In the genomic region with DNA sequence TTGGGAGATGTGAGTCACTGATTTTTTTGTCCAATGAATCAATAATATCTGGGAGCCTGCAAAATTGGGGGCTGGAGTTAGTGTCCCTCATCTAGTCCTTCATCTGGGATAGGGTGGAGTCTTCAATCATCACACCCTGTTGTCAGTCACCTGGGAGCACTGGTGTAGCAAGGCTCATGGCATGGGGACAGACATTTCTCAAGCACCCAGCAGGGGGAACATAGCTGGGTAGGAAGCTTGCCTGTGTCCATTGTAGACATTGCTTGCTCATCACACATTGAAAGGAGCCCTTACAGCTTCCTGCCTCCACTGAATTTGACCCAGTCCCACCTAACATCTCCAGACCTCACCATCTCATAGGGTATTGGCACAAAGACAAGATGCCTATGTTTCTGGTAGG, we compare ENCODE assay signal across 27 cellular contexts.
A peak's percentile ranks its signal among the peaks of the same experiment; 100 is the strongest.
DNase-seq lines count a peak whose midpoint lies in the region; ATAC-seq, FAIRE-seq and TF ChIP-seq lines count a peak whose summit lies in the region.
"Had no signal": no experiment of that assay in that cellular context is flagged by ENCODE, and none has a peak within 500 bp of the region (broad histone marks: within the 10 kb centered on the region; RNA-seq: fewer than 3 reads in every experiment).

No MANE protein-coding gene starts in this region.

- no peak overlapping the region for H2AFZ ChIP-seq in HepG2 (ENCODE audit: low read length)
- H2AFZ ChIP-seq: GM23338 had no signal

- POLR2A ChIA-PET in activated B cell treated with CpG ODN at 0.5 μM for 24 hours (lab: Charles Lee) (no interaction called here), HepG2 (lab: Yijun Ruan, JAX) (no interaction called here), MCF 10A (lab: Yijun Ruan, JAX) (interaction anchor here (0.5 kb wide), 1 partner anchor 360 kb away, joined by 3 read pairs; no protein-coding TSS in a partner anchor)

- H3K36me3 ChIP-seq in HepG2 (replicated peaks in 1 of 2; ENCODE audit: control insufficient read depth in 1 of 2, insufficient read depth in 2 of 2, low read length in 2 of 2): no peaks in the 10 kb centered on the region
- H3K36me3 ChIP-seq: BE2C had no signal

- in situ Hi-C loops in HepG2 (cut with HindIII; ENCODE audit: extremely low pct_ligation_motif_present, low pct_unique_long_range_greater_than_20kb): no loop called here

- H3K4me3 Mint-ChIP-seq in activated T-cell treated with anti-CD3 and anti-CD28 coated beads, Interleukin-2, amount 50 U/mL, for 24 hours: no peak overlapping the region
- H3K4me3 Mint-ChIP-seq in activated T-cell treated with anti-CD3 and anti-CD28 coated beads, Interleukin-2, amount 50 U/mL, for 4 hours: no peak overlapping the region
- H3K4me3 Mint-ChIP-seq in activated B cell treated with CpG ODN at 0.5 μM for 24 hours (no peak overlapping the region), MCF 10A (ENCODE audit: unreplicated experiment) (no peak overlapping the region)
- H3K4me3 Mint-ChIP-seq: CD14-positive monocyte, GM23338, H9 had no signal

- H3K4me1 ChIP-seq in HepG2 (ENCODE audit: insufficient read depth, low read length): no peaks in the 10 kb centered on the region
- H3K4me1 ChIP-seq: BE2C had no signal

- H3K9me3 Mint-ChIP-seq in activated T-cell treated with anti-CD3 and anti-CD28 coated beads, Interleukin-2, amount 50 U/mL, for 24 hours: no peaks in the 10 kb centered on the region
- no peaks in the 10 kb centered on the region for H3K9me3 Mint-ChIP-seq in activated T-cell treated with anti-CD3 and anti-CD28 coated beads, Interleukin-2, amount 50 U/mL, for 4 hours
- H3K9me3 Mint-ChIP-seq in activated B cell treated with CpG ODN at 0.5 μM for 24 hours (no peaks in the 10 kb centered on the region), MCF 10A (ENCODE audit: unreplicated experiment) (no peaks in the 10 kb centered on the region)
- H3K9me3 Mint-ChIP-seq: GM23338, H9 had no signal

- no peak overlapping the region for H3K4me2 ChIP-seq in HepG2 (ENCODE audit: low read depth, low read length)
- H3K4me2 ChIP-seq: GM23338 had no signal

- intact Hi-C loops in activated B cell treated with CpG ODN at 0.5 μM for 24 hours (cut with micrococcal nuclease) (no loop called here), HepG2 (cut with micrococcal nuclease; ENCODE audit: unreplicated experiment) (no loop called here), MCF 10A (cut with micrococcal nuclease) (no loop called here)

- no peaks in the 10 kb centered on the region for H3K27me3 Mint-ChIP-seq in activated T-cell treated with anti-CD3 and anti-CD28 coated beads, Interleukin-2, amount 50 U/mL, for 24 hours
- H3K27me3 Mint-ChIP-seq in activated T-cell treated with anti-CD3 and anti-CD28 coated beads, Interleukin-2, amount 50 U/mL, for 4 hours (ENCODE audit: low read depth): no peaks in the 10 kb centered on the region
- H3K27me3 Mint-ChIP-seq in activated B cell treated with CpG ODN at 0.5 μM for 24 hours: no peaks in the 10 kb centered on the region
- no peaks in the 10 kb centered on the region for H3K27me3 Mint-ChIP-seq in MCF 10A (ENCODE audit: insufficient read depth, unreplicated experiment)

- H3K9ac ChIP-seq in HepG2 (ENCODE audit: insufficient read depth, low read depth, low read length): no peak overlapping the region

- no peak for TF ChIP-seq POLR2A in HepG2 (IDR thresholded peaks at IDR 0.05; ENCODE audit: insufficient read depth in 1 of 2, low read depth in 2 of 2, low read length in 2 of 2)

- TF ChIP-seq CTCF in activated B cell treated with CpG ODN at 0.5 μM for 24 hours (IDR thresholded peaks at IDR 0.05): no peak
- no peak for TF ChIP-seq CTCF in HepG2 (CRISPR knock-in tag; IDR thresholded peaks at IDR 0.05)
- no peak for TF ChIP-seq CTCF in MCF 10A (IDR thresholded peaks at IDR 0.05; ENCODE audit: unreplicated experiment)

- no peak for TF ChIP-seq RAD21 in HepG2 (CRISPR knock-in tag; IDR thresholded peaks at IDR 0.05)

- no peaks in the 10 kb centered on the region for H4K20me1 ChIP-seq in HepG2 (ENCODE audit: insufficient read depth, low read length)

- BruUV-seq in HepG2 (replicated peaks; lab: Mats Ljungman, UMichigan) (no TSS peak), MCF 10A (replicated peaks; lab: Mats Ljungman, UMichigan) (no TSS peak)

- no peak overlapping the region for H3K4me3 ChIP-seq in HepG2 (replicated peaks in 1 of 3; ENCODE audit: insufficient read depth in 1 of 3, low read depth in 2 of 3, low read length in 3 of 3)
- H3K4me3 ChIP-seq: GM23338 had no signal

- H3K79me2 ChIP-seq in HepG2 (ENCODE audit: insufficient read depth, low read length): no peaks in the 10 kb centered on the region

- no peak for TF ChIP-seq EP300 in HepG2 (IDR thresholded peaks at IDR 0.05; ENCODE audit: low read depth in 2 of 2, low read length in 2 of 2)
- TF ChIP-seq EP300 in HepG2 (CRISPR knock-in tag; IDR thresholded peaks at IDR 0.05; ENCODE audit: borderline replicate concordance): no peak

- H3K27me3 ChIP-seq in HepG2 (ENCODE audit: control insufficient read depth in 1 of 2, insufficient read depth in 2 of 2, low read length in 2 of 2): no peaks in the 10 kb centered on the region
- H3K27me3 ChIP-seq: BE2C had no signal

- H3K9me3 ChIP-seq in HepG2 (ENCODE audit: low read length): no peaks in the 10 kb centered on the region
- H3K9me3 ChIP-seq: BE2C had no signal

- DNase-seq in activated T-cell treated with anti-CD3 and anti-CD28 coated beads, Interleukin-2, amount 50 U/mL, for 24 hours: no peak
- no peak for DNase-seq in activated T-cell treated with anti-CD3 and anti-CD28 coated beads, Interleukin-2, amount 50 U/mL, for 4 hours
- no peak for DNase-seq in activated B cell treated with CpG ODN at 0.5 μM for 24 hours
- no peak for DNase-seq in HepG2 (ENCODE audit: low spot score)
- no peak for DNase-seq in HK-2 (ENCODE audit: unreplicated experiment)
- DNase-seq in MCF 10A (ENCODE audit: unreplicated experiment): no peak
- no peak for DNase-seq in stimulated activated CD4-positive, alpha-beta T cell treated with anti-CD3 and anti-CD28 coated beads, Interleukin-4, amount 100 ng/mL, for 4 hours
- DNase-seq in effector CD4-positive, alpha-beta T cell: no peak
- DNase-seq: 8988T; ACHN; BE2C; DMS153; H9; Karpas-422; NCI-H1105 treated with DMSO at 0.1 percent for 48 hours; NCI-H146; NCI-H1930; NCI-H2107; NCI-H524; NCI-H774; NK-92 treated with Interleukin-12 subunit alpha and Interleukin-12 subunit beta, amount 100 ng/mL, for 24 hours; RPMI8226; SHP77 had no signal

- CTCF ChIA-PET in activated B cell treated with CpG ODN at 0.5 μM for 24 hours (lab: Charles Lee): interaction anchor here (1.1 kb wide), 1 partner anchor 10 kb away, joined by 3 read pairs; no protein-coding TSS in a partner anchor
- CTCF ChIA-PET in HepG2 (lab: Yijun Ruan, JAX; ENCODE audit: low intra/inter-chr PET ratio, low total read pairs): no interaction called here
- CTCF ChIA-PET in MCF 10A (lab: Yijun Ruan, JAX): interaction anchor here (0.5 kb wide), 1 partner anchor 28 kb away, joined by 3 read pairs; no protein-coding TSS in a partner anchor

- FAIRE-seq in HepG2 (lab: Jason Lieb, UNC): no peak
- FAIRE-seq: GM18507 had no signal

- peaks cover 89% of the 10 kb centered on the region for H3K36me3 Mint-ChIP-seq in activated T-cell treated with anti-CD3 and anti-CD28 coated beads, Interleukin-2, amount 50 U/mL, for 24 hours (ENCODE audit: low read depth)
- H3K36me3 Mint-ChIP-seq in activated T-cell treated with anti-CD3 and anti-CD28 coated beads, Interleukin-2, amount 50 U/mL, for 4 hours (ENCODE audit: insufficient read depth): peaks cover 49% of the 10 kb centered on the region
- H3K36me3 Mint-ChIP-seq in activated B cell treated with CpG ODN at 0.5 μM for 24 hours (ENCODE audit: low read depth): peaks cover 92% of the 10 kb centered on the region
- peaks cover 21% of the 10 kb centered on the region for H3K36me3 Mint-ChIP-seq in MCF 10A (ENCODE audit: insufficient read depth, unreplicated experiment)

- H3K27ac Mint-ChIP-seq in activated T-cell treated with anti-CD3 and anti-CD28 coated beads, Interleukin-2, amount 50 U/mL, for 24 hours: peak overlapping the region; percentile 9
- H3K27ac Mint-ChIP-seq in activated B cell treated with CpG ODN at 0.5 μM for 24 hours: peak overlapping the region; percentile 51
- H3K27ac Mint-ChIP-seq in MCF 10A (ENCODE audit: low read depth, unreplicated experiment): no peak overlapping the region
- H3K27ac Mint-ChIP-seq: CD14-positive monocyte, GM23338, H9 had no signal

- H3K27ac ChIP-seq in HepG2 (ENCODE audit: extremely low read length, insufficient read depth, low read length): no peak overlapping the region
- H3K27ac ChIP-seq: HL-60 had no signal

- ATAC-seq in activated T-cell treated with anti-CD3 and anti-CD28 coated beads, Interleukin-2, amount 50 U/mL, for 4 hours: no peak
- ATAC-seq in activated B cell treated with CpG ODN at 0.5 μM for 24 hours (ENCODE audit: low read depth): no peak
- ATAC-seq in HepG2: peak; percentile 66
- ATAC-seq: GM23338 had no signal

- H3K4me1 Mint-ChIP-seq in activated T-cell treated with anti-CD3 and anti-CD28 coated beads, Interleukin-2, amount 50 U/mL, for 24 hours (ENCODE audit: low read depth): no peaks in the 10 kb centered on the region
- H3K4me1 Mint-ChIP-seq in activated T-cell treated with anti-CD3 and anti-CD28 coated beads, Interleukin-2, amount 50 U/mL, for 4 hours (ENCODE audit: low read depth): no peaks in the 10 kb centered on the region
- H3K4me1 Mint-ChIP-seq in activated B cell treated with CpG ODN at 0.5 μM for 24 hours (no peaks in the 10 kb centered on the region), MCF 10A (ENCODE audit: insufficient read depth, unreplicated experiment) (no peaks in the 10 kb centered on the region)
- H3K4me1 Mint-ChIP-seq: CD14-positive monocyte had no signal

TF ChIP-seq in HepG2, 621 proteins besides CTCF, POLR2A, EP300 and RAD21 (continues in another document):
- TF ChIP-seq NR2C2 (CRISPR knock-in tag; IDR thresholded peaks at IDR 0.05; ENCODE audit: borderline replicate concordance) (no peak), KAT2B (IDR thresholded peaks at IDR 0.05; ENCODE audit: borderline replicate concordance, low read depth, low read length) (no peak), ZNF432 (CRISPR knock-in tag; IDR thresholded peaks at IDR 0.05; ENCODE audit: borderline replicate concordance) (no peak), ZNF703 (CRISPR knock-in tag; IDR thresholded peaks at IDR 0.05; ENCODE audit: borderline replicate concordance) (no peak)
- TF ChIP-seq, protein P1, sequence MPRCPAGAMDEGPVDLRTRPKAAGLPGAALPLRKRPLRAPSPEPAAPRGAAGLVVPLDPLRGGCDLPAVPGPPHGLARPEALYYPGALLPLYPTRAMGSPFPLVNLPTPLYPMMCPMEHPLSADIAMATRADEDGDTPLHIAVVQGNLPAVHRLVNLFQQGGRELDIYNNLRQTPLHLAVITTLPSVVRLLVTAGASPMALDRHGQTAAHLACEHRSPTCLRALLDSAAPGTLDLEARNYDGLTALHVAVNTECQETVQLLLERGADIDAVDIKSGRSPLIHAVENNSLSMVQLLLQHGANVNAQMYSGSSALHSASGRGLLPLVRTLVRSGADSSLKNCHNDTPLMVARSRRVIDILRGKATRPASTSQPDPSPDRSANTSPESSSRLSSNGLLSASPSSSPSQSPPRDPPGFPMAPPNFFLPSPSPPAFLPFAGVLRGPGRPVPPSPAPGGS (CRISPR knock-in tag; IDR thresholded peaks at IDR 0.05): no peak
